Comparison of ENCODE assay signal across 19 cellular contexts in genomic region chr19:27672309-27673047, GRCh38.
DNase-seq lines count a peak whose midpoint lies in the region; ATAC-seq and TF ChIP-seq lines count a peak whose summit lies in the region.
"Had no signal": no experiment of that assay in that cellular context is flagged by ENCODE, and none has a peak within 500 bp of the region (broad histone marks: within the 10 kb centered on the region; RNA-seq: fewer than 3 reads in every experiment).

No MANE protein-coding gene starts in this region.

- no peak overlapping the region for H3K4me3 ChIP-seq in uterus
- H3K4me3 ChIP-seq: GM23338, Peyer's patch, SJCRH30 had no signal

- peaks cover 40% of the 10 kb centered on the region for H3K9me3 Mint-ChIP-seq in type B pancreatic cell

- H3K9me3 ChIP-seq in uterus, result no peaks in the 10 kb centered on the region
- H3K9me3 ChIP-seq: SJCRH30 had no signal

- no peaks in the 10 kb centered on the region for H3K27me3 ChIP-seq in uterus
- H3K27me3 ChIP-seq: Peyer's patch, SJCRH30 had no signal

- peak; percentile 73 for DNase-seq in RPMI8226
- DNase-seq in Right ventricle myocardium superior, result peak; percentile 48
- peak; percentile 3 for DNase-seq in mucosa of gallbladder (ENCODE audit: low spot score)
- DNase-seq in type B pancreatic cell (ENCODE audit: extremely low spot score, unreplicated experiment), result peak; percentile 11
- DNase-seq in SKM-1 (lab: John Stamatoyannopoulos, UW; ENCODE audit: unreplicated experiment), result no peak
- no peak for DNase-seq in uterus
- DNase-seq in NK-92 treated with Interleukin-12 subunit alpha and Interleukin-12 subunit beta, amount 100 ng/mL, for 24 hours (lab: John Stamatoyannopoulos, UW), result no peak
- DNase-seq: GF-D8, HFFc6, Karpas-422, NCI-H1105 treated with DMSO at 0.1 percent for 48 hours, NCI-H187 treated with DMSO at 0.1 percent for 48 hours, NCI-H2171, NCI-H82, Peyer's patch, SJCRH30 had no signal

- H3K27me3 Mint-ChIP-seq in type B pancreatic cell, result no peaks in the 10 kb centered on the region

- H3K27ac ChIP-seq in uterus, result no peak overlapping the region
- H3K27ac ChIP-seq: Peyer's patch, SJCRH30 had no signal

- ATAC-seq in Right ventricle myocardium superior (ENCODE audit: poor library complexity), result peak; percentile 80
- ATAC-seq: CD8-positive, alpha-beta T cell; GM23338; HepG2 had no signal

- intact Hi-C loops in Right ventricle myocardium superior (cut with DNase I) (no loop called here), uterus (cut with DNase I; ENCODE audit: low total_unique reads) (no loop called here)

- TF ChIP-seq CTCF in type B pancreatic cell (conservative IDR thresholded peaks at IDR 0.05), result no peak
- no peak for TF ChIP-seq CTCF in uterus (IDR thresholded peaks at IDR 0.05)

- TF ChIP-seq POLR2A in uterus (IDR thresholded peaks at IDR 0.05), result no peak

- H3K36me3 ChIP-seq in uterus, result no peaks in the 10 kb centered on the region
- H3K36me3 ChIP-seq: Peyer's patch, SJCRH30 had no signal

- H3K4me1 Mint-ChIP-seq in type B pancreatic cell (ENCODE audit: unreplicated experiment), result no peaks in the 10 kb centered on the region
- H3K4me1 Mint-ChIP-seq: GM23338 had no signal

- no peak overlapping the region for H3K27ac Mint-ChIP-seq in type B pancreatic cell
- H3K27ac Mint-ChIP-seq: CD8-positive, alpha-beta T cell; GM23338; HFFc6 had no signal

- H3K36me3 Mint-ChIP-seq in type B pancreatic cell, result no peaks in the 10 kb centered on the region
- H3K36me3 Mint-ChIP-seq: CD8-positive, alpha-beta T cell had no signal

- no peaks in the 10 kb centered on the region for H3K4me1 ChIP-seq in uterus
- H3K4me1 ChIP-seq: Peyer's patch had no signal

- H3K4me3 Mint-ChIP-seq in type B pancreatic cell, result no peak overlapping the region
- H3K4me3 Mint-ChIP-seq: CD8-positive, alpha-beta T cell; GM23338; HFFc6 had no signal

Comparison
In these comparisons a context has a peak if more than half of its experiments do, and no peak if none do; other contexts are left out.
1. DNase-seq: peak in RPMI8226 (single experiment), Right ventricle myocardium superior (single experiment), mucosa of gallbladder (single experiment) and type B pancreatic cell (single experiment); none in SKM-1 (single experiment), uterus (0 of 2) and NK-92 treated with Interleukin-12 subunit alpha and Interleukin-12 subunit beta, amount 100 ng/mL, for 24 hours (single experiment).